ENCODE assay signal across 25 cellular contexts in genomic region chr4:142572076-142572475, GRCh38.
DNase-seq lines count a peak whose midpoint lies in the region; ATAC-seq, FAIRE-seq and TF ChIP-seq lines count a peak whose summit lies in the region.
"Had no signal": no experiment of that assay in that cellular context is flagged by ENCODE, and none has a peak within 500 bp of the region (broad histone marks: within the 10 kb centered on the region; RNA-seq: fewer than 3 reads in every experiment).

No MANE protein-coding gene starts in this region.

- peak overlapping the region; percentile 57 for H3K4me3 Mint-ChIP-seq in activated T-cell treated with anti-CD3 and anti-CD28 coated beads, Interleukin-2, amount 50 U/mL, for 24 hours
- H3K4me3 Mint-ChIP-seq in CD4-positive, alpha-beta T cell = peak overlapping the region; percentile 25

- no peaks in the 10 kb centered on the region for H3K79me2 ChIP-seq in H1 (ENCODE audit: control insufficient read depth in 1 of 2, insufficient read depth in 2 of 2, low read length in 2 of 2)

- POLR2A ChIA-PET in CD4-positive, alpha-beta T cell (lab: Charles Lee) = no interaction called here
- POLR2A ChIA-PET in H1 (lab: Charles Lee; ENCODE audit: partially characterized antibody) = no interaction called here

- H3K18ac ChIP-seq in H1 (ENCODE audit: extremely low read depth, low read length) = no peak overlapping the region

- peak overlapping the region; percentile 88 for H3K27ac Mint-ChIP-seq in activated T-cell treated with anti-CD3 and anti-CD28 coated beads, Interleukin-2, amount 50 U/mL, for 24 hours
- H3K27ac Mint-ChIP-seq in CD4-positive, alpha-beta T cell = peak overlapping the region; percentile 60

- H4K20me1 ChIP-seq in H1 (replicated peaks in 1 of 2; ENCODE audit: control insufficient read depth in 1 of 2, insufficient read depth in 2 of 2, low read length in 2 of 2) = no peaks in the 10 kb centered on the region

- TF ChIP-seq RAD21 in H1 (IDR thresholded peaks at IDR 0.05 in 1 of 2, conservative IDR thresholded peaks at IDR 0.05 in 1 of 2; ENCODE audit: low read depth in 2 of 2, low read length in 2 of 2) = no peak

- 80% methylated on average over 1 of the region's 1 CpG; no CpG with 5 or more reads in 1 of the 2 experiments for WGBS in H1 (ENCODE audit: extremely low coverage in 1 of 2, insufficient coverage in 1 of 2, insufficient read length in 1 of 2, insufficient replicate concordance in 2 of 2, low coverage in 1 of 2, low lambda C conversion rate in 2 of 2, missing lambda C conversion rate in 1 of 2), 2 experiments
- WGBS in heart right ventricle, 2 donors = 57 to 68% methylated on average over 1 of the region's 1 CpG

- no peak overlapping the region for H2BK15ac ChIP-seq in H1 (ENCODE audit: low read length)

- H3K9me3 ChIP-seq in CD4-positive, alpha-beta T cell (ENCODE audit: control insufficient read depth, low read length) = no peaks in the 10 kb centered on the region
- no peaks in the 10 kb centered on the region for H3K9me3 ChIP-seq in H1 (ENCODE audit: insufficient read depth in 2 of 2, low read depth in 1 of 2, low read length in 1 of 2)
- H3K9me3 ChIP-seq in heart right ventricle = no peaks in the 10 kb centered on the region
- H3K9me3 ChIP-seq: A549, BE2C had no signal

- no peak for ATAC-seq in CD4-positive, alpha-beta T cell (ENCODE audit: poor library complexity)
- no peak for ATAC-seq in heart right ventricle
- ATAC-seq: A549, HCT116, HepG2, K562 had no signal

- no peak for TF ChIP-seq POLR2A in H1 (IDR thresholded peaks at IDR 0.05; ENCODE audit: control extremely low read depth in 1 of 2, low read depth in 2 of 2, low read length in 2 of 2)

- H3K4me1 ChIP-seq in H1 (replicated peaks in 1 of 4; ENCODE audit: control insufficient read depth in 3 of 4, insufficient read depth in 4 of 4, low read length in 3 of 4) (no peaks in the 10 kb centered on the region), heart right ventricle (peaks cover 0 to 10% (median 3%) of the 10 kb centered on the region in 9 donors)
- H3K4me1 ChIP-seq: BE2C had no signal

- intact Hi-C loops in CD4-positive, alpha-beta T cell (cut with DNase I, micrococcal nuclease) = no loop called here
- intact Hi-C loops in heart right ventricle (cut with DNase I) = no loop called here

- H3K79me1 ChIP-seq in H1 (ENCODE audit: low read depth, low read length) = no peaks in the 10 kb centered on the region

- H3K27me3 ChIP-seq in CD4-positive, alpha-beta T cell (ENCODE audit: control insufficient read depth, insufficient read depth, low read length) = no peaks in the 10 kb centered on the region
- H3K27me3 ChIP-seq in H1 (replicated peaks in 1 of 4; ENCODE audit: control insufficient read depth in 3 of 4, extremely low read depth in 1 of 4, insufficient read depth in 3 of 4, low read length in 3 of 4) (no peaks in the 10 kb centered on the region), heart right ventricle (no peaks in the 10 kb centered on the region)
- H3K27me3 ChIP-seq: BE2C had no signal

- H3K23me2 ChIP-seq in H1 (ENCODE audit: low read depth, low read length) = no peaks in the 10 kb centered on the region

- H3K4me3 ChIP-seq in H1 (ENCODE audit: extremely low read depth in 1 of 4, insufficient read depth in 2 of 4, low read depth in 3 of 4, low read length in 4 of 4) (no peak overlapping the region), heart right ventricle (no peak overlapping the region)
- H3K4me3 ChIP-seq: A549, K562, PC-9 had no signal

- peaks cover 72% of the 10 kb centered on the region for H3K36me3 Mint-ChIP-seq in activated T-cell treated with anti-CD3 and anti-CD28 coated beads, Interleukin-2, amount 50 U/mL, for 24 hours (ENCODE audit: low read depth)
- peaks cover 46% of the 10 kb centered on the region for H3K36me3 Mint-ChIP-seq in CD4-positive, alpha-beta T cell (ENCODE audit: low read depth)

- TF ChIP-seq EP300 in H1 (IDR thresholded peaks at IDR 0.05; ENCODE audit: borderline replicate concordance in 1 of 2, low read depth in 2 of 2, low read length in 2 of 2) = no peak

- H3K14ac ChIP-seq in H1 (ENCODE audit: insufficient read length) = no peak overlapping the region

- no peak for DNase-seq in activated T-cell treated with anti-CD3 and anti-CD28 coated beads, Interleukin-2, amount 50 U/mL, for 24 hours
- no peak for DNase-seq in activated T-cell treated with anti-CD3 and anti-CD28 coated beads, Interleukin-2, amount 50 U/mL, for 48 hours
- no peak for DNase-seq in CD4-positive, alpha-beta T cell
- peak; percentile 58 for DNase-seq in RPMI8226
- no peak for DNase-seq in H1 (ENCODE audit: low read depth in 1 of 2, low spot score in 2 of 2)
- no peak for DNase-seq in DMS79 (lab: John Stamatoyannopoulos, UW)
- no peak for DNase-seq in heart right ventricle
- DNase-seq: BE2C, GDM1, GOT3, NCI-H1105, NCI-H146, NCI-H2029 treated with DMSO at 0.1 percent for 48 hours, NCI-H226, NCI-H510A treated with DMSO at 0.1 percent for 48 hours, NCI-H748 treated with DMSO at 0.1 percent for 48 hours, PC-9, SHP77 treated with DMSO at 0.1 percent for 48 hours had no signal

- no peak overlapping the region for H4K8ac ChIP-seq in H1 (ENCODE audit: extremely low read depth, insufficient read depth, low read length)

- peaks cover 4% of the 10 kb centered on the region for H3K9me3 Mint-ChIP-seq in activated T-cell treated with anti-CD3 and anti-CD28 coated beads, Interleukin-2, amount 50 U/mL, for 24 hours
- peaks cover 2% of the 10 kb centered on the region for H3K9me3 Mint-ChIP-seq in CD4-positive, alpha-beta T cell

- H4K5ac ChIP-seq in H1 (ENCODE audit: insufficient read length, low read depth, low read length) = no peak overlapping the region

- no peak for TF ChIP-seq CTCF in CD4-positive, alpha-beta T cell (IDR thresholded peaks at IDR 0.05)
- TF ChIP-seq CTCF in H1 (IDR thresholded peaks at IDR 0.05; ENCODE audit: control extremely low read depth in 1 of 3, insufficient read depth in 1 of 3, low read depth in 1 of 3, low read length in 3 of 3) (no peak), heart right ventricle (IDR thresholded peaks at IDR 0.05) (no peak)

- no peak overlapping the region for H3K23ac ChIP-seq in H1 (ENCODE audit: insufficient read length)

- H3K4ac ChIP-seq in H1 (replicated peaks; ENCODE audit: insufficient read length, low read depth, low read length) = no peak overlapping the region

- no peak overlapping the region for H3K56ac ChIP-seq in H1 (replicated peaks; ENCODE audit: insufficient read length, low read depth, low read length)

- no peaks in the 10 kb centered on the region for H3K27me3 Mint-ChIP-seq in activated T-cell treated with anti-CD3 and anti-CD28 coated beads, Interleukin-2, amount 50 U/mL, for 24 hours
- no peaks in the 10 kb centered on the region for H3K27me3 Mint-ChIP-seq in CD4-positive, alpha-beta T cell

- no peaks in the 10 kb centered on the region for H3K36me3 ChIP-seq in H1 (ENCODE audit: control insufficient read depth in 2 of 4, insufficient read depth in 4 of 4, low read length in 3 of 4)
- H3K36me3 ChIP-seq in heart right ventricle = no peaks in the 10 kb centered on the region
- H3K36me3 ChIP-seq: BE2C had no signal

- no peak overlapping the region for H2AFZ ChIP-seq in H1 (ENCODE audit: low read length)
- H2AFZ ChIP-seq: PC-9 had no signal

- H3K9ac ChIP-seq in H1 (replicated peaks in 1 of 4; ENCODE audit: extremely low read depth in 1 of 4, low read depth in 3 of 4, low read length in 3 of 4) = no peak overlapping the region

- FAIRE-seq in H1 (lab: Jason Lieb, UNC) = no peak
- FAIRE-seq: A549, GM18507, HepG2, K562 had no signal

- no peak overlapping the region for H3K4me2 ChIP-seq in H1 (ENCODE audit: insufficient read depth in 1 of 2, low read depth in 2 of 2, low read length in 2 of 2)
- H3K4me2 ChIP-seq: A549, PC-9 had no signal

- no peak overlapping the region for H4K91ac ChIP-seq in H1 (replicated peaks; ENCODE audit: insufficient read length, low read length)

- no peak overlapping the region for H2BK5ac ChIP-seq in H1 (ENCODE audit: low read depth, low read length)

- H3K4me1 Mint-ChIP-seq in activated T-cell treated with anti-CD3 and anti-CD28 coated beads, Interleukin-2, amount 50 U/mL, for 24 hours (ENCODE audit: low read depth) = peaks cover 69% of the 10 kb centered on the region
- peaks cover 75% of the 10 kb centered on the region for H3K4me1 Mint-ChIP-seq in CD4-positive, alpha-beta T cell (ENCODE audit: low read depth)

- no peak overlapping the region for H2BK20ac ChIP-seq in H1 (ENCODE audit: low read length)

- no peak overlapping the region for H2BK12ac ChIP-seq in H1 (ENCODE audit: low read depth, low read length)

- H3K27ac ChIP-seq in CD4-positive, alpha-beta T cell (ENCODE audit: low read depth, low read length) = no peak overlapping the region
- H3K27ac ChIP-seq in H1 (ENCODE audit: low read depth, low read length) (no peak overlapping the region), heart right ventricle (no peak overlapping the region)
- H3K27ac ChIP-seq: A549, HL-60, PC-9, RWPE1 had no signal

- H2AK5ac ChIP-seq in H1 (ENCODE audit: low read depth, low read length) = no peak overlapping the region

- no peak overlapping the region for H2BK120ac ChIP-seq in H1 (replicated peaks; ENCODE audit: low read depth, low read length)

- CTCF ChIA-PET in CD4-positive, alpha-beta T cell (lab: Charles Lee) = no interaction called here
- CTCF ChIA-PET in H1 (lab: Charles Lee; ENCODE audit: partially characterized antibody) = interaction anchor here (1.5 kb wide), 1 partner anchor 143 kb away, joined by 4 read pairs; no protein-coding TSS in a partner anchor

TF ChIP-seq in H1, 55 proteins besides CTCF, POLR2A, EP300 and RAD21 (continues in another document):
- TF ChIP-seq SIRT6 (IDR thresholded peaks at IDR 0.05; ENCODE audit: low read length) = no peak
- TF ChIP-seq CREB1 (IDR thresholded peaks at IDR 0.05) = no peak
